8 cellular contexts compared by ENCODE assay signal in genomic region chr4:180058731-180059215, GRCh38.
DNase-seq lines count a peak whose midpoint lies in the region; ATAC-seq and TF ChIP-seq lines count a peak whose summit lies in the region.

No MANE protein-coding gene starts in this region.

- H3K36me3 ChIP-seq in left ventricle myocardium inferior (no peaks in the 10 kb centered on the region), prostate gland (no peaks in the 10 kb centered on the region)

- H3K4me3 ChIP-seq in left ventricle myocardium inferior (peak overlapping the region; percentile 64), prostate gland (peak overlapping the region; percentile 23 to 40)

- peaks cover 74% of the 10 kb centered on the region for H3K27me3 Mint-ChIP-seq in activated naive CD8-positive, alpha-beta T cell treated with anti-CD3 and anti-CD28 coated beads for 36 hours

- no peaks in the 10 kb centered on the region for H3K9me3 Mint-ChIP-seq in activated naive CD8-positive, alpha-beta T cell treated with anti-CD3 and anti-CD28 coated beads for 36 hours

- H3K27ac ChIP-seq in left ventricle myocardium inferior (replicated peaks), result no peak overlapping the region
- H3K27ac ChIP-seq in prostate gland, result no peak overlapping the region

- peak overlapping the region; percentile 62 for H3K4me3 Mint-ChIP-seq in activated naive CD8-positive, alpha-beta T cell treated with anti-CD3 and anti-CD28 coated beads for 36 hours

- no peak for TF ChIP-seq CTCF in AG09319 (IDR thresholded peaks at IDR 0.05; ENCODE audit: low read depth, low read length)
- TF ChIP-seq CTCF in left ventricle myocardium inferior (IDR thresholded peaks at IDR 0.05; ENCODE audit: borderline replicate concordance), result no peak
- no peak for TF ChIP-seq CTCF in prostate gland (IDR thresholded peaks at IDR 0.05)

- no peak for TF ChIP-seq POLR2A in prostate gland (IDR thresholded peaks at IDR 0.05)

- peak; percentile 44 for DNase-seq in AG09319 (ENCODE audit: extremely low read depth, low read depth)
- peak; percentile 11 for DNase-seq in LHCN-M2 (ENCODE audit: low read depth)
- DNase-seq in activated naive CD8-positive, alpha-beta T cell treated with anti-CD3 and anti-CD28 coated beads for 36 hours, result peak; percentile 21
- no peak for DNase-seq in left ventricle myocardium inferior
- DNase-seq in prostate gland (ENCODE audit: low spot score), result peak; percentile 14

- no peaks in the 10 kb centered on the region for H3K36me3 Mint-ChIP-seq in activated naive CD8-positive, alpha-beta T cell treated with anti-CD3 and anti-CD28 coated beads for 36 hours

- H3K4me1 ChIP-seq in left ventricle myocardium inferior, result peaks cover 22% of the 10 kb centered on the region
- no peaks in the 10 kb centered on the region for H3K4me1 ChIP-seq in prostate gland (replicated peaks)

- no peak overlapping the region for H3K27ac Mint-ChIP-seq in activated naive CD8-positive, alpha-beta T cell treated with anti-CD3 and anti-CD28 coated beads for 36 hours

- peaks cover 13% of the 10 kb centered on the region for H3K4me1 Mint-ChIP-seq in activated naive CD8-positive, alpha-beta T cell treated with anti-CD3 and anti-CD28 coated beads for 36 hours

- intact Hi-C loops in left ventricle myocardium inferior (cut with micrococcal nuclease) (no loop called here), prostate gland (cut with DNase I) (no loop called here)

- ATAC-seq in GM19351 (IDR thresholded peaks at IDR 0.05; ENCODE audit: unreplicated experiment) (peak; percentile 22), GM19324 (IDR thresholded peaks at IDR 0.05; ENCODE audit: low FRiP score, unreplicated experiment) (no peak), GM19467 (IDR thresholded peaks at IDR 0.05; ENCODE audit: unreplicated experiment) (no peak)

- peaks cover 84% of the 10 kb centered on the region for H3K27me3 ChIP-seq in left ventricle myocardium inferior (ENCODE audit: low read depth)
- no peaks in the 10 kb centered on the region for H3K27me3 ChIP-seq in prostate gland (replicated peaks; ENCODE audit: insufficient read depth)

- under 1% methylated on average over 44 of the region's 64 CpGs for WGBS in prostate gland

- H3K9me3 ChIP-seq in left ventricle myocardium inferior (replicated peaks) (no peaks in the 10 kb centered on the region), prostate gland (no peaks in the 10 kb centered on the region)
